In the genomic region with DNA sequence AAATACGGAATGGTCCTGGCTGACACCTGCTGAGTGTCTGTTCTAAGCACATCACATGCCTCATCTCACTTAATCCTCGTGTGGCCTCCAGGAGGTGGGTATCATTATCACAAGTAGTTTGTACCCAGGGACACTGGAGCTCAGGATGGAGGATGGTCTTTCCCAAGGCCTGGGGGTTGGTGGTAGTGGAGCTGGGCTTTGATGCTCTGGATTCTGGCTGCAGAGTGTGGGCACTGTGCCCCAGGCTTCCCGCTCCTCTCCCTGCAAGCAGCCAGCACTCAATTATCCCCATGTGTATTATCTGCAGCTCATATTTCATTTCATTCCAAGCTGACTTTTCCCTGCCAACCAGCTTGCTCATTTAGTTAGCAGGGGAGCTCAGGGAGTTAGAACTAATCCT, we compare ENCODE assay signal across 23 cellular contexts. TPM values are rescaled to one million over a fixed set of nuclear protein-coding genes. Genes with fewer than 3 reads are reported as not detected.
A peak's percentile ranks its signal among the peaks of the same experiment; 100 is the strongest.
DNase-seq lines count a peak whose midpoint lies in the region; ATAC-seq and TF ChIP-seq lines count a peak whose summit lies in the region.
"Had no signal": no experiment of that assay in that cellular context is flagged by ENCODE, and none has a peak within 500 bp of the region (broad histone marks: within the 10 kb centered on the region; RNA-seq: fewer than 3 reads in every experiment).

No MANE protein-coding gene starts in this region.

- ATAC-seq in left cardiac atrium, result peak; percentile 72 to 83
- no peak for ATAC-seq in HG02852 (IDR thresholded peaks at IDR 0.05; ENCODE audit: unreplicated experiment)
- ATAC-seq: stimulated activated memory B cell treated with anti-CD40 and anti-IgM and Interleukin-4, amounts not matched to agents 10 μg/mL and 1 μg/mL and 100 μg/mL, for 72 hours had no signal

- no peaks in the 10 kb centered on the region for H3K36me3 ChIP-seq in transverse colon
- H3K36me3 ChIP-seq: neutrophil, thoracic aorta had no signal

- H3K4me1 ChIP-seq in transverse colon, result no peaks in the 10 kb centered on the region

- no peak for TF ChIP-seq CTCF in transverse colon (IDR thresholded peaks at IDR 0.05)

- H3K27me3 ChIP-seq in transverse colon, result no peaks in the 10 kb centered on the region
- H3K27me3 ChIP-seq: neutrophil had no signal

- no peak overlapping the region for H3K27ac ChIP-seq in transverse colon
- H3K27ac ChIP-seq: epithelial cell of prostate, neutrophil, thoracic aorta had no signal

- peak; percentile 76 for DNase-seq in D341Med (ENCODE audit: low spot score)
- DNase-seq in NCI-H1092 treated with DMSO at 0.1 percent for 48 hours (lab: John Stamatoyannopoulos, UW), result peak; percentile 68
- DNase-seq in NCI-H82 treated with DMSO at 0.1 percent for 48 hours (lab: John Stamatoyannopoulos, UW; ENCODE audit: unreplicated experiment), result peak; percentile 24
- DNase-seq in left cardiac atrium, result peak; percentile 36
- no peak for DNase-seq in transverse colon
- no peak for DNase-seq in stimulated activated naive CD4-positive, alpha-beta T cell (lab: John Stamatoyannopoulos, UW)
- DNase-seq in SHP77 treated with DMSO at 0.1 percent for 48 hours (lab: John Stamatoyannopoulos, UW), result no peak
- DNase-seq: activated CD4-positive, alpha-beta T cell treated with anti-CD3 and anti-CD28 coated beads for 1 hour; activated naive CD4-positive, alpha-beta T cell treated with anti-CD3 and anti-CD28 coated beads for 36 hours; activated T-cell treated with anti-CD3 and anti-CD28 coated beads, Interleukin-2, amount 50 U/mL, for 24 hours; caudate nucleus; foreskin melanocyte; NCI-H1930; NCI-H526 treated with DMSO at 0.1 percent for 48 hours; OCI-M1; small intestine; stimulated activated CD4-positive, alpha-beta T cell treated with anti-CD3 and anti-CD28 coated beads, Interleukin-2, amount 100 ng/mL, for 24 hours had no signal

- H3K9me3 ChIP-seq in transverse colon, result no peaks in the 10 kb centered on the region
- H3K9me3 ChIP-seq: neutrophil, thoracic aorta had no signal

- 71 to 90% methylated on average over 2 to 3 of the region's 3 CpGs for WGBS in transverse colon (ENCODE audit: low coverage in 1 of 2), 2 donors

- H3K4me3 ChIP-seq in transverse colon, result no peak overlapping the region
- H3K4me3 ChIP-seq: thoracic aorta had no signal

- no peak for TF ChIP-seq POLR2A in transverse colon (IDR thresholded peaks at IDR 0.05)

- in situ Hi-C loops in transverse colon (cut with MboI; ENCODE audit: low pct_ligation_motif_present in 1 of 4, low pct_unique_long_range_greater_than_20kb in 1 of 4, low sequenced_read_pairs in 3 of 4), result no loop called here

- intact Hi-C loops in left cardiac atrium (cut with DNase I) (loop anchor here in 1 of 2 donors (10.0 kb wide), 1 partner anchor 175 kb away; no protein-coding TSS in a partner anchor), transverse colon (cut with DNase I; ENCODE audit: low total_unique reads) (no loop called here)

- TF ChIP-seq EP300 in transverse colon (IDR thresholded peaks at IDR 0.05; ENCODE audit: low read depth), result no peak

RNA-seq across cellular contexts. Expression of a gene that starts 52.1 kb away (rescaled TPM):
- total RNA-seq in left cardiac atrium (not detected), transverse colon (not detected)
- total RNA-seq: lung microvascular endothelial cell, thoracic aorta had no signal

Comparison
In these comparisons a context has a peak if more than half of its experiments do, and no peak if none do; other contexts are left out.
1. DNase-seq: peak in D341Med (single experiment), NCI-H1092 treated with DMSO at 0.1 percent for 48 hours (single experiment), NCI-H82 treated with DMSO at 0.1 percent for 48 hours (single experiment) and left cardiac atrium (single experiment); none in transverse colon (single experiment), stimulated activated naive CD4-positive, alpha-beta T cell (0 of 6) and SHP77 treated with DMSO at 0.1 percent for 48 hours (single experiment).